18 cellular contexts compared by ENCODE assay signal in genomic region chr15:99174989-99175388, GRCh38.
DNase-seq lines count a peak whose midpoint lies in the region; ATAC-seq and TF ChIP-seq lines count a peak whose summit lies in the region.
"Had no signal": no experiment of that assay in that cellular context is flagged by ENCODE, and none has a peak within 500 bp of the region (broad histone marks: within the 10 kb centered on the region; RNA-seq: fewer than 3 reads in every experiment).

No MANE protein-coding gene starts in this region.

- peak overlapping the region in 3 of 4 donors; percentile 11 to 28 (median 18) for H3K4me3 ChIP-seq in esophagus muscularis mucosa
- no peak overlapping the region for H3K4me3 ChIP-seq in mesodermal cell (ENCODE audit: extremely low read depth, insufficient read depth, low read length, poor library complexity, severe bottlenecking)
- H3K4me3 ChIP-seq in smooth muscle cell = no peak overlapping the region
- H3K4me3 ChIP-seq: PC-9 had no signal

- H3K4me2 ChIP-seq in smooth muscle cell = peak overlapping the region; percentile 39
- H3K4me2 ChIP-seq: PC-9 had no signal

- intact Hi-C loops in esophagus muscularis mucosa (cut with DNase I) = loop anchor here (5.0 kb wide), 2 partner anchors 53 to 73 kb away; no protein-coding TSS in a partner anchor

- H3F3A ChIP-seq in smooth muscle cell (ENCODE audit: low read depth) = peaks cover 24% of the 10 kb centered on the region

- H3K27me3 Mint-ChIP-seq in activated T-cell treated with anti-CD3 and anti-CD28 coated beads, Interleukin-2, amount 50 U/mL, for 4 hours (ENCODE audit: low read depth) = no peaks in the 10 kb centered on the region

- H3K27ac ChIP-seq in VCaP (peak overlapping the region; percentile 79), esophagus muscularis mucosa (replicated peaks in 1 of 4) (peak overlapping the region; percentile 95 to 99 (median 98)), mesodermal cell (ENCODE audit: low read depth, low read length, severe bottlenecking) (peak overlapping the region; percentile 68), smooth muscle cell (ENCODE audit: low read depth) (no peak overlapping the region)
- H3K27ac ChIP-seq: PC-9 had no signal

- 41% methylated on average over 7 of the region's 7 CpGs for WGBS in esophagus muscularis mucosa
- 84 to 87% methylated on average over 7 of the region's 7 CpGs for WGBS in mesodermal cell (ENCODE audit: insufficient coverage in 2 of 2), 2 experiments
- WGBS in smooth muscle cell (ENCODE audit: low lambda C conversion rate) = 34% methylated on average over 7 of the region's 7 CpGs

- H3K27me3 ChIP-seq in esophagus muscularis mucosa (no peaks in the 10 kb centered on the region), smooth muscle cell (ENCODE audit: low read depth) (no peaks in the 10 kb centered on the region)

- H3K79me2 ChIP-seq in smooth muscle cell (ENCODE audit: low read depth) = no peaks in the 10 kb centered on the region

- H4K20me1 ChIP-seq in smooth muscle cell (ENCODE audit: low read depth) = no peaks in the 10 kb centered on the region

- no peaks in the 10 kb centered on the region for H3K9me3 Mint-ChIP-seq in activated T-cell treated with anti-CD3 and anti-CD28 coated beads, Interleukin-2, amount 50 U/mL, for 4 hours
- H3K9me3 Mint-ChIP-seq: activated T-helper 1 cell treated with anti-CD3 and anti-CD28 coated beads, Interleukin-12 subunit alpha, Interleukin-12 subunit beta, Interleukin-2, Interleukin-4 antibody, amounts not matched to agents 30 ng/mL and 10 ng/mL and 1 ng/mL, durations not matched to agents 14 hours and 24 hours and 36 hours; CD8-positive, alpha-beta T cell; effector memory CD8-positive, alpha-beta T cell; T-helper 2 cell treated with Interferon-gamma antibody and Interleukin-4, amounts not matched to agents 5 μg/mL and 100 μg/mL, for 36 hours had no signal

- H3K9ac ChIP-seq in smooth muscle cell (ENCODE audit: low read depth) = no peak overlapping the region

- no peak overlapping the region for H3K4me3 Mint-ChIP-seq in activated T-cell treated with anti-CD3 and anti-CD28 coated beads, Interleukin-2, amount 50 U/mL, for 4 hours
- H3K4me3 Mint-ChIP-seq: activated T-helper 1 cell treated with anti-CD3 and anti-CD28 coated beads, Interleukin-12 subunit alpha, Interleukin-12 subunit beta, Interleukin-2, Interleukin-4 antibody, amounts not matched to agents 30 ng/mL and 10 ng/mL and 1 ng/mL, durations not matched to agents 14 hours and 24 hours and 36 hours; CD8-positive, alpha-beta T cell; effector memory CD8-positive, alpha-beta T cell; T-helper 2 cell treated with Interferon-gamma antibody and Interleukin-4, amounts not matched to agents 5 μg/mL and 100 μg/mL, for 36 hours had no signal

- no peak for ATAC-seq in HG03139 (IDR thresholded peaks at IDR 0.05; ENCODE audit: unreplicated experiment)
- ATAC-seq in activated T-cell treated with anti-CD3 and anti-CD28 coated beads, Interleukin-2, amount 50 U/mL, for 4 hours = no peak
- ATAC-seq: CD8-positive, alpha-beta T cell; effector memory CD8-positive, alpha-beta T cell had no signal

- no peak for TF ChIP-seq POLR2A in esophagus muscularis mucosa (IDR thresholded peaks at IDR 0.05; ENCODE audit: low read depth)

- H3K4me1 Mint-ChIP-seq in activated T-cell treated with anti-CD3 and anti-CD28 coated beads, Interleukin-2, amount 50 U/mL, for 4 hours (ENCODE audit: low read depth) = no peaks in the 10 kb centered on the region

- peaks cover 0 to 34% (median 4%) of the 10 kb centered on the region in 4 donors for H3K36me3 ChIP-seq in esophagus muscularis mucosa
- H3K36me3 ChIP-seq in mesodermal cell (ENCODE audit: control insufficient read depth, insufficient read depth, low read length) = peaks cover 13% of the 10 kb centered on the region
- H3K36me3 ChIP-seq in smooth muscle cell (ENCODE audit: low read depth) = peaks cover 3% of the 10 kb centered on the region

- H3K9me3 ChIP-seq in esophagus muscularis mucosa (no peaks in the 10 kb centered on the region), mesodermal cell (ENCODE audit: control insufficient read depth, low read length) (no peaks in the 10 kb centered on the region), smooth muscle cell (replicated peaks; ENCODE audit: low read depth) (no peaks in the 10 kb centered on the region)

- no peaks in the 10 kb centered on the region for H3K36me3 Mint-ChIP-seq in activated T-cell treated with anti-CD3 and anti-CD28 coated beads, Interleukin-2, amount 50 U/mL, for 4 hours (ENCODE audit: insufficient read depth)
- H3K36me3 Mint-ChIP-seq: CD8-positive, alpha-beta T cell had no signal

- no peak for TF ChIP-seq EP300 in esophagus muscularis mucosa (IDR thresholded peaks at IDR 0.05)

- H3K4me1 ChIP-seq in esophagus muscularis mucosa (peaks cover 66 to 97% (median 93%) of the 10 kb centered on the region in 4 donors), mesodermal cell (ENCODE audit: control insufficient read depth, insufficient read depth, low read length, poor library complexity, severe bottlenecking) (peaks cover 21% of the 10 kb centered on the region), smooth muscle cell (ENCODE audit: low read depth) (peaks cover 5% of the 10 kb centered on the region)

- DNase-seq in esophagus muscularis mucosa (ENCODE audit: extremely low spot score) = no peak
- no peak for DNase-seq in smooth muscle cell (lab: John Stamatoyannopoulos, UW; ENCODE audit: unreplicated experiment)
- DNase-seq in GM19238 (ENCODE audit: insufficient read length, low spot score) = no peak
- DNase-seq in activated T-cell treated with anti-CD3 and anti-CD28 coated beads, Interleukin-2, amount 50 U/mL, for 4 hours = no peak
- DNase-seq in anterior cingulate cortex (lab: John Stamatoyannopoulos, UW) = no peak
- DNase-seq: CD8-positive, alpha-beta T cell; DND-41; effector memory CD8-positive, alpha-beta T cell; Kasumi-1; NCI-H1105 treated with DMSO at 0.1 percent for 48 hours; NCI-H774; PC-9; stimulated activated CD4-positive, alpha-beta T cell treated with anti-CD3 and anti-CD28 coated beads, Interleukin-12 subunit alpha, Interleukin-12 subunit beta, amount 100 ng/mL, for 4 hours had no signal

- no peak overlapping the region for H2AFZ ChIP-seq in smooth muscle cell (ENCODE audit: low read depth)
- H2AFZ ChIP-seq: PC-9 had no signal

- no peak for TF ChIP-seq CTCF in VCaP (conservative IDR thresholded peaks at IDR 0.05)
- TF ChIP-seq CTCF in esophagus muscularis mucosa (IDR thresholded peaks at IDR 0.05) = no peak
- TF ChIP-seq CTCF in smooth muscle cell (IDR thresholded peaks at IDR 0.05; ENCODE audit: borderline replicate concordance, insufficient read depth, poor library complexity, severe bottlenecking) = no peak

Comparison
In these comparisons a context has a peak if more than half of its experiments do, and no peak if none do; other contexts are left out.
1. H3K4me3 ChIP-seq: peak in esophagus muscularis mucosa (3 of 4); none in mesodermal cell (single experiment) and smooth muscle cell (single experiment).